ENCODE assay signal across 23 cellular contexts in genomic region chr2:64420675-64421074, GRCh38.
"Had no signal": no experiment of that assay in that cellular context is flagged by ENCODE, and none has a peak within 500 bp of the region (broad histone marks: within the 10 kb centered on the region; RNA-seq: fewer than 3 reads in every experiment).

No MANE protein-coding gene starts in this region.

- H3K9me3 Mint-ChIP-seq: natural killer cell; stimulated activated naive B cell treated with anti-CD40 and anti-IgM and Interleukin-4, amounts not matched to agents 10 μg/mL and 1 μg/mL and 100 μg/mL, for 72 hours; stimulated activated naive CD8-positive, alpha-beta T cell treated with anti-CD3 and anti-CD28 coated beads, Interleukin-15, Interleukin-2, amounts not matched to agents 100 ng/mL and 50 ng/mL, for 24 hours; type B pancreatic cell had no signal

- H3K27ac ChIP-seq: hepatocyte, lower lobe of right lung, ovary, suprapubic skin, thyroid gland had no signal

- ATAC-seq: gastroesophageal sphincter; heart left ventricle; left colon; left ventricle myocardium superior; lower lobe of right lung; natural killer cell; sciatic nerve; stimulated activated naive B cell treated with anti-CD40 and anti-IgM and Interleukin-4, amounts not matched to agents 10 μg/mL and 1 μg/mL and 100 μg/mL, for 72 hours had no signal

- H3K9me3 ChIP-seq: gastroesophageal sphincter, heart left ventricle, lower lobe of right lung, ovary, right atrium auricular region, spleen, suprapubic skin, thyroid gland had no signal

- H3K27me3 Mint-ChIP-seq: progenitor cell of endocrine pancreas; stimulated activated naive CD8-positive, alpha-beta T cell treated with anti-CD3 and anti-CD28 coated beads, Interleukin-15, Interleukin-2, amounts not matched to agents 100 ng/mL and 50 ng/mL, for 24 hours; type B pancreatic cell had no signal

- H3K4me3 ChIP-seq: gastroesophageal sphincter, heart left ventricle, hepatocyte, lower lobe of right lung, ovary, right atrium auricular region, skin epidermis, spleen, suprapubic skin, thyroid gland had no signal

- H3K4me1 Mint-ChIP-seq: natural killer cell had no signal

- H3K27me3 ChIP-seq: gastroesophageal sphincter, heart left ventricle, hepatocyte, ovary, right atrium auricular region, spleen, suprapubic skin, thyroid gland had no signal

- H3K4me3 Mint-ChIP-seq: natural killer cell; stimulated activated naive B cell treated with anti-CD40 and anti-IgM and Interleukin-4, amounts not matched to agents 10 μg/mL and 1 μg/mL and 100 μg/mL, for 72 hours; stimulated activated naive CD8-positive, alpha-beta T cell treated with anti-CD3 and anti-CD28 coated beads, Interleukin-15, Interleukin-2, amounts not matched to agents 100 ng/mL and 50 ng/mL, for 24 hours; type B pancreatic cell had no signal

- H3K36me3 ChIP-seq: gastroesophageal sphincter, heart left ventricle, lower lobe of right lung, ovary, right atrium auricular region, spleen, suprapubic skin, thyroid gland had no signal

- H3K4me1 ChIP-seq: lower lobe of right lung, suprapubic skin had no signal

- H3K36me3 Mint-ChIP-seq: natural killer cell; stimulated activated naive B cell treated with anti-CD40 and anti-IgM and Interleukin-4, amounts not matched to agents 10 μg/mL and 1 μg/mL and 100 μg/mL, for 72 hours; type B pancreatic cell had no signal

- H3K27ac Mint-ChIP-seq: natural killer cell; progenitor cell of endocrine pancreas; stimulated activated naive B cell treated with anti-CD40 and anti-IgM and Interleukin-4, amounts not matched to agents 10 μg/mL and 1 μg/mL and 100 μg/mL, for 72 hours; stimulated activated naive CD8-positive, alpha-beta T cell treated with anti-CD3 and anti-CD28 coated beads, Interleukin-15, Interleukin-2, amounts not matched to agents 100 ng/mL and 50 ng/mL, for 24 hours; type B pancreatic cell had no signal

- DNase-seq: central memory CD4-positive, alpha-beta T cell; cortex of kidney; foreskin fibroblast; heart left ventricle; left colon; left ventricle myocardium superior; lower lobe of right lung; natural killer cell; occipital lobe; ovary; spleen; stimulated activated CD4-positive, alpha-beta T cell treated with anti-CD3 and anti-CD28 coated beads, Interleukin-2, amount 100 ng/mL, for 48 hours; stimulated activated naive B cell treated with anti-CD40 and anti-IgM and Interleukin-4, amounts not matched to agents 10 μg/mL and 1 μg/mL and 100 μg/mL, for 72 hours; thyroid gland had no signal
